In genomic region chr2:178267660-178268059, GRCh38 we compare ENCODE assay signal across 26 cellular contexts.
"Had no signal": no experiment of that assay in that cellular context is flagged by ENCODE, and none has a peak within 500 bp of the region (broad histone marks: within the 10 kb centered on the region; RNA-seq: fewer than 3 reads in every experiment).

No MANE protein-coding gene starts in this region.

- H3K27me3 ChIP-seq: neutrophil, pancreas, right lobe of liver, sigmoid colon, stomach, thyroid gland, tibial nerve, upper lobe of left lung, vagina had no signal

- H3K36me3 Mint-ChIP-seq: natural killer cell treated with Interleukin-12 subunit alpha and Interleukin-12 subunit beta and Interleukin-15 and Interleukin-18, amount 100 ng/mL, for 72 hours; stimulated activated effector memory CD8-positive, alpha-beta T cell treated with anti-CD3 and anti-CD28 coated beads, Interleukin-12 subunit alpha, Interleukin-12 subunit beta, amount 100 ng/mL, for 72 hours; stimulated activated naive B cell treated with anti-CD40 and anti-IgM and Interleukin-4, amounts not matched to agents 10 μg/mL and 1 μg/mL and 100 μg/mL, for 72 hours had no signal

- ATAC-seq: natural killer cell treated with Interleukin-12 subunit alpha and Interleukin-12 subunit beta and Interleukin-15 and Interleukin-18, amount 100 ng/mL, for 72 hours; pancreas; right cardiac atrium; right lobe of liver; stimulated activated effector memory CD8-positive, alpha-beta T cell treated with anti-CD3 and anti-CD28 coated beads, Interleukin-12 subunit alpha, Interleukin-12 subunit beta, amount 100 ng/mL, for 72 hours; stimulated activated naive B cell treated with anti-CD40 and anti-IgM and Interleukin-4, amounts not matched to agents 10 μg/mL and 1 μg/mL and 100 μg/mL, for 72 hours had no signal

- H3K4me3 Mint-ChIP-seq: natural killer cell treated with Interleukin-12 subunit alpha and Interleukin-12 subunit beta and Interleukin-15 and Interleukin-18, amount 100 ng/mL, for 72 hours; nephron progenitor cell; neural crest cell; stimulated activated effector memory CD8-positive, alpha-beta T cell treated with anti-CD3 and anti-CD28 coated beads, Interleukin-12 subunit alpha, Interleukin-12 subunit beta, amount 100 ng/mL, for 72 hours; stimulated activated naive B cell treated with anti-CD40 and anti-IgM and Interleukin-4, amounts not matched to agents 10 μg/mL and 1 μg/mL and 100 μg/mL, for 72 hours; stimulated activated naive CD8-positive, alpha-beta T cell treated with anti-CD3 and anti-CD28 coated beads, Interleukin-15, Interleukin-2, amounts not matched to agents 100 ng/mL and 50 ng/mL, for 24 hours had no signal

- H3K36me3 ChIP-seq: neutrophil, pancreas, prostate gland, right lobe of liver, sigmoid colon, stomach, thoracic aorta, thyroid gland, tibial nerve, upper lobe of left lung, vagina had no signal

- H3K9me3 Mint-ChIP-seq: natural killer cell treated with Interleukin-12 subunit alpha and Interleukin-12 subunit beta and Interleukin-15 and Interleukin-18, amount 100 ng/mL, for 72 hours; nephron progenitor cell; neural crest cell; stimulated activated effector memory CD8-positive, alpha-beta T cell treated with anti-CD3 and anti-CD28 coated beads, Interleukin-12 subunit alpha, Interleukin-12 subunit beta, amount 100 ng/mL, for 72 hours; stimulated activated naive B cell treated with anti-CD40 and anti-IgM and Interleukin-4, amounts not matched to agents 10 μg/mL and 1 μg/mL and 100 μg/mL, for 72 hours; stimulated activated naive CD8-positive, alpha-beta T cell treated with anti-CD3 and anti-CD28 coated beads, Interleukin-15, Interleukin-2, amounts not matched to agents 100 ng/mL and 50 ng/mL, for 24 hours had no signal

- H3K4me1 Mint-ChIP-seq: stimulated activated effector memory CD8-positive, alpha-beta T cell treated with anti-CD3 and anti-CD28 coated beads, Interleukin-12 subunit alpha, Interleukin-12 subunit beta, amount 100 ng/mL, for 72 hours; stimulated activated naive B cell treated with anti-CD40 and anti-IgM and Interleukin-4, amounts not matched to agents 10 μg/mL and 1 μg/mL and 100 μg/mL, for 72 hours had no signal

- DNase-seq: nephron progenitor cell; nucleus accumbens; pancreas; right cardiac atrium; right lobe of liver; sigmoid colon; small intestine; stimulated activated CD4-positive, alpha-beta T cell treated with anti-CD3 and anti-CD28 coated beads, Interleukin-15, amount 100 ng/mL, for 24 hours; stimulated activated CD4-positive, alpha-beta T cell treated with anti-CD3 and anti-CD28 coated beads, Interleukin-2, amount 100 ng/mL, for 24 hours; stimulated activated CD4-positive, alpha-beta T cell treated with anti-CD3 and anti-CD28 coated beads, Interleukin-2, amount 100 ng/mL, for 48 hours; stimulated activated CD4-positive, alpha-beta T cell treated with anti-CD3 and anti-CD28 coated beads, Interleukin-4, amount 100 ng/mL, for 24 hours; stimulated activated naive B cell treated with anti-CD40 and anti-IgM and Interleukin-4, amounts not matched to agents 10 μg/mL and 1 μg/mL and 100 μg/mL, for 72 hours; stimulated activated naive CD4-positive, alpha-beta T cell treated with Interleukin-2 at 50 U/mL for 16 hours; stomach; thyroid gland; trophoblast cell; upper lobe of left lung had no signal

- H3K4me3 ChIP-seq: pancreas, prostate gland, right lobe of liver, sigmoid colon, stomach, thoracic aorta, thyroid gland, tibial nerve, upper lobe of left lung, vagina had no signal

- H3K4me1 ChIP-seq: pancreas, prostate gland, tibial nerve, upper lobe of left lung had no signal

- H3K27ac Mint-ChIP-seq: natural killer cell treated with Interleukin-12 subunit alpha and Interleukin-12 subunit beta and Interleukin-15 and Interleukin-18, amount 100 ng/mL, for 72 hours; nephron progenitor cell; stimulated activated effector memory CD8-positive, alpha-beta T cell treated with anti-CD3 and anti-CD28 coated beads, Interleukin-12 subunit alpha, Interleukin-12 subunit beta, amount 100 ng/mL, for 72 hours; stimulated activated naive B cell treated with anti-CD40 and anti-IgM and Interleukin-4, amounts not matched to agents 10 μg/mL and 1 μg/mL and 100 μg/mL, for 72 hours; stimulated activated naive CD8-positive, alpha-beta T cell treated with anti-CD3 and anti-CD28 coated beads, Interleukin-15, Interleukin-2, amounts not matched to agents 100 ng/mL and 50 ng/mL, for 24 hours had no signal

- H3K27ac ChIP-seq: neutrophil, pancreas, prostate gland, right lobe of liver, sigmoid colon, stomach, thoracic aorta, thyroid gland, tibial nerve, upper lobe of left lung, vagina had no signal

- H3K9me3 ChIP-seq: neutrophil, pancreas, prostate gland, right lobe of liver, sigmoid colon, stomach, thoracic aorta, thyroid gland, tibial nerve, upper lobe of left lung, vagina had no signal
